ENCODE assay signal across 10 cellular contexts in genomic region chr9:126411948-126412284, GRCh38.
DNase-seq lines count a peak whose midpoint lies in the region; ATAC-seq and TF ChIP-seq lines count a peak whose summit lies in the region.
"Had no signal": no experiment of that assay in that cellular context is flagged by ENCODE, and none has a peak within 500 bp of the region (broad histone marks: within the 10 kb centered on the region; RNA-seq: fewer than 3 reads in every experiment).

No MANE protein-coding gene starts in this region.

- H3K4me3 Mint-ChIP-seq in activated naive CD4-positive, alpha-beta T cell treated with anti-CD3 and anti-CD28 coated beads for 36 hours: peak overlapping the region; percentile 35
- H3K4me3 Mint-ChIP-seq in IgD-negative memory B cell (peak overlapping the region; percentile 58 to 89 (median 83)), activated B cell treated with CpG ODN at 0.5 μM for 24 hours (peak overlapping the region; percentile 81)

- TF ChIP-seq POLR2A in thyroid gland (IDR thresholded peaks at IDR 0.05): no peak

- DNase-seq in activated naive CD4-positive, alpha-beta T cell treated with anti-CD3 and anti-CD28 coated beads for 36 hours: no peak
- no peak for DNase-seq in activated naive CD4-positive, alpha-beta T cell treated with Interleukin-2 at 50 U/mL for 16 hours
- DNase-seq in activated B cell treated with CpG ODN at 0.5 μM for 24 hours: no peak
- DNase-seq in thyroid gland: no peak
- DNase-seq in NCI-H2227 (lab: John Stamatoyannopoulos, UW; ENCODE audit: unreplicated experiment): no peak
- no peak for DNase-seq in NCI-H82 treated with DMSO at 0.1 percent for 48 hours (lab: John Stamatoyannopoulos, UW; ENCODE audit: unreplicated experiment)
- no peak for DNase-seq in left cardiac atrium
- DNase-seq: activated CD4-positive, CD25-positive, alpha-beta regulatory T cell treated with anti-CD3 and anti-CD28 coated beads, Interleukin-2, amount 50 U/mL, for 72 hours had no signal

- intact Hi-C loops in activated naive CD4-positive, alpha-beta T cell treated with anti-CD3 and anti-CD28 coated beads for 36 hours (cut with micrococcal nuclease): loop anchor here (1.0 to 5.0 kb wide), 5 partner anchors 15 to 890 kb away; no protein-coding TSS in a partner anchor
- intact Hi-C loops in activated B cell treated with CpG ODN at 0.5 μM for 24 hours (cut with micrococcal nuclease): loop anchor here (2.0 to 5.0 kb wide), 2 partner anchors 59 to 80 kb away; no protein-coding TSS in a partner anchor
- intact Hi-C loops in thyroid gland (cut with DNase I): no loop called here
- intact Hi-C loops in left cardiac atrium (cut with DNase I): no loop called here

- no peaks in the 10 kb centered on the region for H3K9me3 ChIP-seq in thyroid gland

- no peaks in the 10 kb centered on the region for H3K36me3 ChIP-seq in thyroid gland
- H3K36me3 ChIP-seq: cardiac muscle cell had no signal

- CTCF ChIA-PET in activated naive CD4-positive, alpha-beta T cell treated with anti-CD3 and anti-CD28 coated beads for 36 hours (lab: Charles Lee): interaction anchor here (1.1 to 1.8 kb wide), 2 partner anchors 13 to 80 kb away, joined by 3 to 5 read pairs; no protein-coding TSS in a partner anchor
- CTCF ChIA-PET in activated B cell treated with CpG ODN at 0.5 μM for 24 hours (lab: Charles Lee): no interaction called here

- ATAC-seq in activated B cell treated with CpG ODN at 0.5 μM for 24 hours (ENCODE audit: low read depth): peak; percentile 16
- no peak for ATAC-seq in left cardiac atrium

- no peaks in the 10 kb centered on the region for H3K9me3 Mint-ChIP-seq in activated naive CD4-positive, alpha-beta T cell treated with anti-CD3 and anti-CD28 coated beads for 36 hours
- H3K9me3 Mint-ChIP-seq in IgD-negative memory B cell (no peaks in the 10 kb centered on the region), activated B cell treated with CpG ODN at 0.5 μM for 24 hours (no peaks in the 10 kb centered on the region)

- no peaks in the 10 kb centered on the region for H3K36me3 Mint-ChIP-seq in activated naive CD4-positive, alpha-beta T cell treated with anti-CD3 and anti-CD28 coated beads for 36 hours (ENCODE audit: low read depth)
- H3K36me3 Mint-ChIP-seq in IgD-negative memory B cell (no peaks in the 10 kb centered on the region), activated B cell treated with CpG ODN at 0.5 μM for 24 hours (ENCODE audit: low read depth) (no peaks in the 10 kb centered on the region)

- H3K4me3 ChIP-seq in thyroid gland (replicated peaks in 1 of 3): no peak overlapping the region
- H3K4me3 ChIP-seq: cardiac muscle cell had no signal

- POLR2A ChIA-PET in activated B cell treated with CpG ODN at 0.5 μM for 24 hours (lab: Charles Lee): no interaction called here

- no peak for TF ChIP-seq CTCF in activated B cell treated with CpG ODN at 0.5 μM for 24 hours (IDR thresholded peaks at IDR 0.05)
- TF ChIP-seq CTCF in thyroid gland (IDR thresholded peaks at IDR 0.05): no peak

- H3K27me3 ChIP-seq in thyroid gland: no peaks in the 10 kb centered on the region
- H3K27me3 ChIP-seq: cardiac muscle cell had no signal

- no peaks in the 10 kb centered on the region for H3K27me3 Mint-ChIP-seq in activated naive CD4-positive, alpha-beta T cell treated with anti-CD3 and anti-CD28 coated beads for 36 hours (ENCODE audit: low read depth)
- H3K27me3 Mint-ChIP-seq in IgD-negative memory B cell: peaks cover 4% of the 10 kb centered on the region
- no peaks in the 10 kb centered on the region for H3K27me3 Mint-ChIP-seq in activated B cell treated with CpG ODN at 0.5 μM for 24 hours

- H3K4me1 Mint-ChIP-seq in activated naive CD4-positive, alpha-beta T cell treated with anti-CD3 and anti-CD28 coated beads for 36 hours (ENCODE audit: low read depth): peaks cover 33% of the 10 kb centered on the region
- H3K4me1 Mint-ChIP-seq in IgD-negative memory B cell: peaks cover 16 to 24% (median 18%) of the 10 kb centered on the region in 3 donors
- peaks cover 35% of the 10 kb centered on the region for H3K4me1 Mint-ChIP-seq in activated B cell treated with CpG ODN at 0.5 μM for 24 hours

- H3K27ac Mint-ChIP-seq in activated naive CD4-positive, alpha-beta T cell treated with anti-CD3 and anti-CD28 coated beads for 36 hours: peak overlapping the region; percentile 72
- H3K27ac Mint-ChIP-seq in IgD-negative memory B cell (peak overlapping the region in 2 of 3 donors; percentile 59 to 88), activated B cell treated with CpG ODN at 0.5 μM for 24 hours (peak overlapping the region; percentile 85)

- peak overlapping the region; percentile 3 to 69 (median 67) for H3K27ac ChIP-seq in thyroid gland
- H3K27ac ChIP-seq: cardiac muscle cell had no signal

- peaks cover 20% of the 10 kb centered on the region in 2 donors for H3K4me1 ChIP-seq in thyroid gland

- 84 to 90% methylated on average over 6 of the region's 6 CpGs for WGBS in thyroid gland, 2 donors

Comparison
In these comparisons a context has a peak if more than half of its experiments do, and no peak if none do; other contexts are left out.
1. intact Hi-C loops: an anchor here in activated naive CD4-positive, alpha-beta T cell treated with anti-CD3 and anti-CD28 coated beads for 36 hours (1.0 to 5.0 kb wide) and activated B cell treated with CpG ODN at 0.5 μM for 24 hours (2.0 to 5.0 kb wide); none called in thyroid gland and left cardiac atrium.